8 cellular contexts compared by ENCODE assay signal in genomic region chr2:181456660-181457120, GRCh38. TPM values are rescaled to one million over a fixed set of nuclear protein-coding genes. Genes with fewer than 3 reads are reported as not detected.
DNase-seq lines count a peak whose midpoint lies in the region; ATAC-seq, FAIRE-seq and TF ChIP-seq lines count a peak whose summit lies in the region.

No MANE protein-coding gene starts in this region.

- H3K9me3 ChIP-seq in fibroblast of lung (ENCODE audit: control insufficient read depth, insufficient read depth, low read depth, low read length): no peaks in the 10 kb centered on the region
- H3K9me3 ChIP-seq in neuronal stem cell (replicated peaks in 1 of 2; ENCODE audit: control insufficient read depth in 2 of 2, insufficient read depth in 1 of 2, low read depth in 1 of 2, low read length in 2 of 2): no peaks in the 10 kb centered on the region

- H2AK5ac ChIP-seq in neuronal stem cell (ENCODE audit: low read depth, low read length): no peak overlapping the region

- H3K27me3 ChIP-seq in fibroblast of lung (ENCODE audit: control insufficient read depth, insufficient read depth, low read length): no peaks in the 10 kb centered on the region
- peaks cover 5 to 32% (median 14%) of the 10 kb centered on the region in 3 experiments for H3K27me3 ChIP-seq in neuronal stem cell (ENCODE audit: control insufficient read depth in 3 of 3, insufficient read depth in 3 of 3, low read depth in 1 of 3, low read length in 3 of 3)

- H3K4me1 ChIP-seq in fibroblast of lung (ENCODE audit: control insufficient read depth, extremely low read depth, insufficient read depth, low read length) (no peaks in the 10 kb centered on the region), neuronal stem cell (ENCODE audit: control insufficient read depth in 2 of 2, insufficient read depth in 1 of 2, low read depth in 1 of 2, low read length in 2 of 2) (peaks cover 2 to 5% of the 10 kb centered on the region in 2 donors)

- H3K9ac ChIP-seq in fibroblast of lung (ENCODE audit: insufficient read depth, low read length) (peak overlapping the region; percentile 25), neuronal stem cell (ENCODE audit: low read depth, low read length, poor library complexity) (peak overlapping the region; percentile 73)

- H2BK12ac ChIP-seq in neuronal stem cell (ENCODE audit: low read length): no peak overlapping the region

- no peak overlapping the region for H3K23ac ChIP-seq in neuronal stem cell (ENCODE audit: low read depth, low read length, poor library complexity)

- H4K20me1 ChIP-seq in fibroblast of lung (ENCODE audit: control insufficient read depth, extremely low read depth, insufficient read depth, low read length): no peaks in the 10 kb centered on the region

- H3K4me1 Mint-ChIP-seq in type B pancreatic cell (ENCODE audit: unreplicated experiment): peaks cover 6% of the 10 kb centered on the region

- H2AFZ ChIP-seq in fibroblast of lung (ENCODE audit: low read length) (peak overlapping the region; percentile 91), neuronal stem cell (ENCODE audit: low read length) (peak overlapping the region; percentile 99)

- H3K36me3 ChIP-seq in fibroblast of lung (ENCODE audit: control insufficient read depth, insufficient read depth, low read length) (no peaks in the 10 kb centered on the region), neuronal stem cell (replicated peaks in 1 of 2; ENCODE audit: control insufficient read depth in 2 of 2, insufficient read depth in 2 of 2, low read length in 2 of 2) (no peaks in the 10 kb centered on the region)

- H2BK15ac ChIP-seq in neuronal stem cell (ENCODE audit: low read length): peak overlapping the region; percentile 46

- peak overlapping the region; percentile 96 for H3K18ac ChIP-seq in neuronal stem cell (ENCODE audit: low read length)

- in situ Hi-C loops in GM13976 (cut with MboI; ENCODE audit: low sequenced_read_pairs, unreplicated experiment): loop anchor here (5.0 kb wide), 2 partner anchors 149 to 349 kb away; no protein-coding TSS in a partner anchor

- H3K27me3 Mint-ChIP-seq in type B pancreatic cell: peaks cover 75% of the 10 kb centered on the region

- H4K8ac ChIP-seq in neuronal stem cell (ENCODE audit: low read depth, low read length): no peak overlapping the region

- no peak overlapping the region for H3K14ac ChIP-seq in neuronal stem cell (ENCODE audit: low read length)

- H3K36me3 Mint-ChIP-seq in type B pancreatic cell: no peaks in the 10 kb centered on the region

- H2BK5ac ChIP-seq in neuronal stem cell (ENCODE audit: low read length): peak overlapping the region; percentile 46

- no peak for FAIRE-seq in HTR-8/SVneo (lab: Jason Lieb, UNC)

- no peak overlapping the region for H2BK120ac ChIP-seq in neuronal stem cell (ENCODE audit: low read depth, low read length)

- ATAC-seq in HG02610 (IDR thresholded peaks at IDR 0.05; ENCODE audit: unreplicated experiment): peak; percentile 71

- H3K4me3 ChIP-seq in fibroblast of lung (replicated peaks in 1 of 4; ENCODE audit: control extremely low read depth in 1 of 4, insufficient read depth in 1 of 4, low read depth in 3 of 4, low read length in 4 of 4) (peak overlapping the region; percentile 61 to 88 (median 72)), neuronal stem cell (ENCODE audit: low read length in 2 of 2) (peak overlapping the region; percentile 56 to 90)

- H3K4me2 ChIP-seq in fibroblast of lung (ENCODE audit: extremely low read depth, insufficient read depth, low read length) (peak overlapping the region; percentile 49), neuronal stem cell (ENCODE audit: insufficient read depth, low read length, poor library complexity, severe bottlenecking) (peak overlapping the region; percentile 91)

- WGBS in neuronal stem cell (ENCODE audit: extremely low coverage in 2 of 2, insufficient read length in 2 of 2, insufficient replicate concordance in 1 of 2), 2 donors: no CpG with 5 or more reads among the region's 17 CpGs

- peaks cover 6% of the 10 kb centered on the region for H3K79me2 ChIP-seq in fibroblast of lung (ENCODE audit: control insufficient read depth, insufficient read depth, low read length)

- no peak overlapping the region for H4K91ac ChIP-seq in neuronal stem cell (ENCODE audit: low read depth, low read length, poor library complexity)

- TF ChIP-seq CTCF in GM13976 (IDR thresholded peaks at IDR 0.05; ENCODE audit: borderline replicate concordance, control extremely low read depth, extremely low read depth, insufficient read depth, missing control alignments) (no peak), fibroblast of lung (conservative IDR thresholded peaks at IDR 0.05 in 1 of 2, IDR thresholded peaks at IDR 0.05 in 1 of 2; ENCODE audit: low read depth in 1 of 2, low read length in 2 of 2) (no peak), type B pancreatic cell (conservative IDR thresholded peaks at IDR 0.05) (no peak)

- peak; percentile 56 for DNase-seq in GM13976 (ENCODE audit: low spot score)
- DNase-seq in NCI-H2227 treated with DMSO at 0.1 percent for 48 hours (lab: John Stamatoyannopoulos, UW): peak; percentile 85
- DNase-seq in activated CD8-positive, alpha-beta memory T cell treated with anti-CD3 and anti-CD28 coated beads, Interleukin-2, amount 50 U/mL, for 48 hours: peak; percentile 81
- peak; percentile 28 to 43 for DNase-seq in fibroblast of lung (ENCODE audit: low read depth in 2 of 2)
- DNase-seq in neuronal stem cell (ENCODE audit: low spot score): peak; percentile 9
- DNase-seq in type B pancreatic cell (ENCODE audit: extremely low spot score, unreplicated experiment): peak; percentile 66
- DNase-seq in HTR-8/SVneo (ENCODE audit: insufficient read length, low spot score): no peak

- H3K27ac Mint-ChIP-seq in type B pancreatic cell: no peak overlapping the region

- H3K4me3 Mint-ChIP-seq in type B pancreatic cell: peak overlapping the region; percentile 81

- H3K27ac ChIP-seq in fibroblast of lung (ENCODE audit: insufficient read depth, low read length) (peak overlapping the region; percentile 73), neuronal stem cell (replicated peaks; ENCODE audit: low read length) (no peak overlapping the region)

- H3K4ac ChIP-seq in neuronal stem cell (ENCODE audit: low read length): no peak overlapping the region

- no peaks in the 10 kb centered on the region for H3K9me3 Mint-ChIP-seq in type B pancreatic cell

- H3K79me1 ChIP-seq in neuronal stem cell (ENCODE audit: low read depth, low read length): no peaks in the 10 kb centered on the region

RNA-seq across cellular contexts. Expression of gene ITGA4, which starts 0.5 kb away (rescaled TPM):
- 18.0 and 57.5 TPM in 2 replicates for total RNA-seq in fibroblast of lung
- 27.3 and 44.6 TPM in 2 replicates for polyA plus RNA-seq in fibroblast of lung
- 20.8 and 31.5 TPM in 2 replicates for polyA plus RNA-seq in fibroblast of lung (2012)
- polyA minus RNA-seq in fibroblast of lung (ENCODE audit: low replicate concordance): 10.1 and 14.0 TPM in 2 replicates
- 1.5 TPM for polyA plus RNA-seq in neuronal stem cell (2013, experiment 1 of 2)
- polyA plus RNA-seq in neuronal stem cell (2013, experiment 2 of 2): 1.6 TPM
- total RNA-seq in type B pancreatic cell (ENCODE audit: low replicate concordance): 0.90 and 9.5 TPM in 2 replicates
